Comparison of ENCODE assay signal across 10 cellular contexts in the genomic region with DNA sequence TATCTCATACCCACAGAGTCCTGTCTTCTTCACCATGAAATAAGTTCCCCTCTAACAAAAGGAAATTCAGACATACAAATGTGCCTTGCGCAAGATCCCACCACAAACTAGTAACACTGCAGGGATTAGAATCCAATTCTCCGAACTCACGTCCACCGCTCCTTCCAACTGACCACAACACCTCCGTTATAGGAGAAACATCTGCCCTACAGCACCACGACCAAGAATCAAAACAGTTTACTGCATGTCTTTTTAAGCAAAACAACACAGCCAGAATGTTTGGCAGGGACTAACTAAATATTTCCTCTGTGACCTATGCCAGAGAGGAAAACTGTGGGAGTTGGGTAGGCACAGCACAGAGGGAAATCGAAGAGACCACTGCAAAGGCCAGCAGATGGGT.
A peak's percentile ranks its signal among the peaks of the same experiment; 100 is the strongest.
DNase-seq lines count a peak whose midpoint lies in the region; TF ChIP-seq lines count a peak whose summit lies in the region.
"Had no signal": no experiment of that assay in that cellular context is flagged by ENCODE, and none has a peak within 500 bp of the region (broad histone marks: within the 10 kb centered on the region; RNA-seq: fewer than 3 reads in every experiment).

No MANE protein-coding gene starts in this region.

- H3K27ac ChIP-seq in caudate nucleus (ENCODE audit: low read depth, low read length): no peak overlapping the region

- DNase-seq in GF-D8 (lab: John Stamatoyannopoulos, UW) (peak; percentile 63), SKM-1 treated with dmso at 0.1 percent for 144 hours (lab: John Stamatoyannopoulos, UW; ENCODE audit: unreplicated experiment) (peak; percentile 57), fibroblast of the conjunctiva (ENCODE audit: low read depth) (peak; percentile 48), renal cortical epithelial cell (ENCODE audit: low read depth) (peak; percentile 63), DMS79 (lab: John Stamatoyannopoulos, UW) (no peak), midbrain (lab: John Stamatoyannopoulos, UW) (no peak), caudate nucleus (lab: John Stamatoyannopoulos, UW) (no peak), GM20000 (ENCODE audit: low spot score) (no peak)
- DNase-seq: CD8-positive, alpha-beta T cell; NCI-H510A treated with DMSO at 0.1 percent for 48 hours had no signal

- no peak for TF ChIP-seq CTCF in GM20000 (IDR thresholded peaks at IDR 0.05; ENCODE audit: extremely low read depth, missing control alignments)

Comparison
In these comparisons a context has a peak if more than half of its experiments do, and no peak if none do; other contexts are left out.
1. DNase-seq: peak in GF-D8 (single experiment), SKM-1 treated with dmso at 0.1 percent for 144 hours (single experiment), fibroblast of the conjunctiva (single experiment) and renal cortical epithelial cell (single experiment); none in DMS79 (single experiment), midbrain (single experiment), caudate nucleus (0 of 61) and GM20000 (single experiment).